Comparison of ENCODE assay signal across 26 cellular contexts in genomic region chr12:26193539-26193938, GRCh38. TPM values are rescaled to one million over a fixed set of nuclear protein-coding genes. Genes with fewer than 3 reads are reported as not detected.
"Had no signal": no experiment of that assay in that cellular context is flagged by ENCODE, and none has a peak within 500 bp of the region (broad histone marks: within the 10 kb centered on the region; RNA-seq: fewer than 3 reads in every experiment).

No MANE protein-coding gene starts in this region.

- H3K36me3 ChIP-seq: left ventricle myocardium inferior, pancreas, prostate gland, spleen, suprapubic skin, thoracic aorta, tibial artery, uterus had no signal

- H3K27me3 ChIP-seq: pancreas, suprapubic skin, tibial artery, uterus had no signal

- H3K4me2 ChIP-seq: hepatocyte had no signal

- H3K4me3 ChIP-seq: hepatocyte, left ventricle myocardium inferior, lung, mucosa of descending colon, pancreas, prostate gland, skin epidermis, spleen, suprapubic skin, thoracic aorta, tibial artery, uterus had no signal

- DNase-seq: islet precursor cell; left ventricle myocardium inferior; mesendoderm; midbrain; mucosa of descending colon; naive thymus-derived CD4-positive, alpha-beta T cell; pancreas; posterior cingulate gyrus; retina; right cardiac atrium; spleen; stimulated activated CD4-positive, alpha-beta T cell treated with anti-CD3 and anti-CD28 coated beads, Interleukin-4, amount 100 ng/mL, for 24 hours; stimulated activated naive CD4-positive, alpha-beta T cell; tibial artery; trophoblast cell; uterus had no signal

- H3K36me3 Mint-ChIP-seq: naive thymus-derived CD4-positive, alpha-beta T cell; natural killer cell treated with Interleukin-12 subunit alpha and Interleukin-12 subunit beta and Interleukin-15 and Interleukin-18, amount 100 ng/mL, for 72 hours; stimulated activated effector memory CD8-positive, alpha-beta T cell treated with anti-CD3 and anti-CD28 coated beads, Interleukin-12 subunit alpha, Interleukin-12 subunit beta, amount 100 ng/mL, for 72 hours had no signal

- H3K4me3 Mint-ChIP-seq: natural killer cell treated with Interleukin-12 subunit alpha and Interleukin-12 subunit beta and Interleukin-15 and Interleukin-18, amount 100 ng/mL, for 72 hours; stimulated activated effector memory CD8-positive, alpha-beta T cell treated with anti-CD3 and anti-CD28 coated beads, Interleukin-12 subunit alpha, Interleukin-12 subunit beta, amount 100 ng/mL, for 72 hours; stimulated activated naive CD8-positive, alpha-beta T cell treated with anti-CD3 and anti-CD28 coated beads, Interleukin-15, Interleukin-2, amounts not matched to agents 100 ng/mL and 50 ng/mL, for 24 hours had no signal

- H3K9me3 ChIP-seq: left ventricle myocardium inferior, mucosa of descending colon, pancreas, prostate gland, spleen, suprapubic skin, thoracic aorta, uterus had no signal

- H3K27ac Mint-ChIP-seq: naive thymus-derived CD4-positive, alpha-beta T cell; natural killer cell treated with Interleukin-12 subunit alpha and Interleukin-12 subunit beta and Interleukin-15 and Interleukin-18, amount 100 ng/mL, for 72 hours; stimulated activated effector memory CD8-positive, alpha-beta T cell treated with anti-CD3 and anti-CD28 coated beads, Interleukin-12 subunit alpha, Interleukin-12 subunit beta, amount 100 ng/mL, for 72 hours; stimulated activated naive CD8-positive, alpha-beta T cell treated with anti-CD3 and anti-CD28 coated beads, Interleukin-15, Interleukin-2, amounts not matched to agents 100 ng/mL and 50 ng/mL, for 24 hours had no signal

- H2AFZ ChIP-seq: hepatocyte had no signal

- H3K27ac ChIP-seq: hepatocyte, left ventricle myocardium inferior, pancreas, prostate gland, skin epidermis, spleen, suprapubic skin, thoracic aorta, tibial artery, uterus had no signal

- H3K4me1 Mint-ChIP-seq: stimulated activated effector memory CD8-positive, alpha-beta T cell treated with anti-CD3 and anti-CD28 coated beads, Interleukin-12 subunit alpha, Interleukin-12 subunit beta, amount 100 ng/mL, for 72 hours had no signal

- H3K9me3 Mint-ChIP-seq: natural killer cell treated with Interleukin-12 subunit alpha and Interleukin-12 subunit beta and Interleukin-15 and Interleukin-18, amount 100 ng/mL, for 72 hours; stimulated activated effector memory CD8-positive, alpha-beta T cell treated with anti-CD3 and anti-CD28 coated beads, Interleukin-12 subunit alpha, Interleukin-12 subunit beta, amount 100 ng/mL, for 72 hours; stimulated activated naive CD8-positive, alpha-beta T cell treated with anti-CD3 and anti-CD28 coated beads, Interleukin-15, Interleukin-2, amounts not matched to agents 100 ng/mL and 50 ng/mL, for 24 hours had no signal

- H3K79me2 ChIP-seq: hepatocyte had no signal

- ATAC-seq: mucosa of descending colon; naive thymus-derived CD4-positive, alpha-beta T cell; natural killer cell treated with Interleukin-12 subunit alpha and Interleukin-12 subunit beta and Interleukin-15 and Interleukin-18, amount 100 ng/mL, for 72 hours; pancreas; right cardiac atrium; sciatic nerve; stimulated activated effector memory CD8-positive, alpha-beta T cell treated with anti-CD3 and anti-CD28 coated beads, Interleukin-12 subunit alpha, Interleukin-12 subunit beta, amount 100 ng/mL, for 72 hours had no signal

- H3K4me1 ChIP-seq: prostate gland, uterus had no signal

- FAIRE-seq: pancreas had no signal

RNA-seq across cellular contexts. Expression of gene SSPN, which starts 1.8 kb away (rescaled TPM):
- polyA plus RNA-seq: naive thymus-derived CD4-positive, alpha-beta T cell had no signal
